In the genomic region with DNA sequence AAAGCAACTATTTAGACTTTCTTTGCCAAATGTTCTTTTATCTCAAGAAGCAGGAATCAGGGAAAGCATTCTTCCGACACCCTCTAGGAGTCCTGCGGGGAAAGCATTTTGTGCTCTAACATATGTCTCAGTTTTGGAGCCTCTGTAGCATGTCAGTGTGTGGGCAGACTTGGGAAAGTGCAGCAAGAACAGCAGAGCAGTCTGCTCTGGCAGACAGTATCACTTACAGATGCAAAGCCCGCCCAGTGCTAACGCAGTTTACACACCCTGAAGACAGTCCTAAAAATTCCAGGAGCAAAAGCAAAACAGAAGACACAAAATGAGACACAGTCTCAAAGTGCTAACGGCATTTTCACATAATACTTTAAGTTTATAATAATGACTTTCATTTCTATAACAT, we compare ENCODE assay signal across 14 cellular contexts.
DNase-seq lines count a peak whose midpoint lies in the region; TF ChIP-seq lines count a peak whose summit lies in the region.
"Had no signal": no experiment of that assay in that cellular context is flagged by ENCODE, and none has a peak within 500 bp of the region (broad histone marks: within the 10 kb centered on the region; RNA-seq: fewer than 3 reads in every experiment).

No MANE protein-coding gene starts in this region.

- no peak for TF ChIP-seq CTCF in brain microvascular endothelial cell (IDR thresholded peaks at IDR 0.05; ENCODE audit: low read depth, low read length, missing control alignments)

- H3K9me3 Mint-ChIP-seq in activated CD4-positive, alpha-beta T cell treated with anti-CD3 and anti-CD28 coated beads, Interleukin-2, amount 10 ng/mL, durations not matched to agents 7 days and 5 days, result no peaks in the 10 kb centered on the region

- no peak for DNase-seq in activated CD4-positive, alpha-beta T cell treated with anti-CD3 and anti-CD28 coated beads, Interleukin-2, amount 10 ng/mL, durations not matched to agents 7 days and 5 days
- DNase-seq in activated CD4-positive, alpha-beta T cell treated with anti-CD3 and anti-CD28 coated beads, Interleukin-2, amount 50 U/mL, for 1 hour, result no peak
- peak; percentile 12 for DNase-seq in brain microvascular endothelial cell
- peak; percentile 55 for DNase-seq in inferior parietal cortex (ENCODE audit: extremely low spot score)
- no peak for DNase-seq in NCI-H446 (lab: John Stamatoyannopoulos, UW)
- DNase-seq in GM19238 (ENCODE audit: insufficient read length, low spot score), result no peak
- no peak for DNase-seq in T-helper 9 cell
- DNase-seq: activated effector memory CD4-positive, alpha-beta T cell treated with anti-CD3 and anti-CD28 coated beads, Interleukin-2, amount 50 U/mL, for 16 hours; mammary epithelial cell; NCI-H187; tibial artery had no signal

- H3K4me1 Mint-ChIP-seq in activated CD4-positive, alpha-beta T cell treated with anti-CD3 and anti-CD28 coated beads, Interleukin-2, amount 10 ng/mL, durations not matched to agents 7 days and 5 days, result peaks cover 32% of the 10 kb centered on the region

- in situ Hi-C loops in brain microvascular endothelial cell (cut with HindIII; ENCODE audit: low pct_ligation_motif_present, low sequenced_read_pairs), result no loop called here

- H3K27ac ChIP-seq in brain microvascular endothelial cell, result no peak overlapping the region
- H3K27ac ChIP-seq in stomach smooth muscle (ENCODE audit: low read length), result no peak overlapping the region
- H3K27ac ChIP-seq: tibial artery had no signal

- H3K9ac ChIP-seq in stomach smooth muscle (ENCODE audit: low read length in 2 of 2), result peak overlapping the region in 1 of 2 donors; percentile 45

- H3K27me3 ChIP-seq in brain microvascular endothelial cell (replicated peaks), result no peaks in the 10 kb centered on the region
- no peaks in the 10 kb centered on the region for H3K27me3 ChIP-seq in stomach smooth muscle (ENCODE audit: control insufficient read depth in 1 of 2, insufficient read depth in 2 of 2, low read length in 2 of 2)
- H3K27me3 ChIP-seq: tibial artery had no signal

- H3K36me3 ChIP-seq in brain microvascular endothelial cell (replicated peaks) (no peaks in the 10 kb centered on the region), stomach smooth muscle (ENCODE audit: control insufficient read depth in 2 of 2, insufficient read depth in 2 of 2, low read length in 2 of 2) (no peaks in the 10 kb centered on the region)
- H3K36me3 ChIP-seq: tibial artery had no signal

- H3K36me3 Mint-ChIP-seq in activated CD4-positive, alpha-beta T cell treated with anti-CD3 and anti-CD28 coated beads, Interleukin-2, amount 10 ng/mL, durations not matched to agents 7 days and 5 days (ENCODE audit: low read depth), result peaks cover 22% of the 10 kb centered on the region

- POLR2A ChIA-PET in activated CD4-positive, alpha-beta T cell treated with anti-CD3 and anti-CD28 coated beads, Interleukin-2, amount 10 ng/mL, durations not matched to agents 7 days and 5 days (lab: Charles Lee), result no interaction called here

- no peaks in the 10 kb centered on the region for H3K9me3 ChIP-seq in stomach smooth muscle (ENCODE audit: control insufficient read depth in 2 of 2, low read length in 2 of 2)
- H3K9me3 ChIP-seq: tibial artery had no signal

- no peaks in the 10 kb centered on the region for H3K4me1 ChIP-seq in stomach smooth muscle (ENCODE audit: control insufficient read depth, insufficient read depth, low read length)

- peak overlapping the region; percentile 6 for H3K27ac Mint-ChIP-seq in activated CD4-positive, alpha-beta T cell treated with anti-CD3 and anti-CD28 coated beads, Interleukin-2, amount 10 ng/mL, durations not matched to agents 7 days and 5 days
- H3K27ac Mint-ChIP-seq: progenitor cell of endocrine pancreas had no signal

- CTCF ChIA-PET in activated CD4-positive, alpha-beta T cell treated with anti-CD3 and anti-CD28 coated beads, Interleukin-2, amount 10 ng/mL, durations not matched to agents 7 days and 5 days (lab: Charles Lee), result no interaction called here

- no peak overlapping the region for H3K4me3 Mint-ChIP-seq in activated CD4-positive, alpha-beta T cell treated with anti-CD3 and anti-CD28 coated beads, Interleukin-2, amount 10 ng/mL, durations not matched to agents 7 days and 5 days

- H3K4me3 ChIP-seq in brain microvascular endothelial cell (ENCODE audit: low read depth, low read length), result no peak overlapping the region
- H3K4me3 ChIP-seq in stomach smooth muscle (ENCODE audit: low read length in 2 of 2), result peak overlapping the region; percentile 52 to 67
- H3K4me3 ChIP-seq: K562, tibial artery had no signal

- H3K27me3 Mint-ChIP-seq in activated CD4-positive, alpha-beta T cell treated with anti-CD3 and anti-CD28 coated beads, Interleukin-2, amount 10 ng/mL, durations not matched to agents 7 days and 5 days, result no peaks in the 10 kb centered on the region
- H3K27me3 Mint-ChIP-seq: progenitor cell of endocrine pancreas had no signal

Comparison
In these comparisons a context has a peak if more than half of its experiments do, and no peak if none do; other contexts are left out.
1. DNase-seq: peak in brain microvascular endothelial cell (single experiment) and inferior parietal cortex (single experiment); none in activated CD4-positive, alpha-beta T cell treated with anti-CD3 and anti-CD28 coated beads, Interleukin-2, amount 10 ng/mL, durations not matched to agents 7 days and 5 days (single experiment), activated CD4-positive, alpha-beta T cell treated with anti-CD3 and anti-CD28 coated beads, Interleukin-2, amount 50 U/mL, for 1 hour (single experiment), NCI-H446 (0 of 2), GM19238 (single experiment) and T-helper 9 cell (single experiment).